16 cellular contexts compared by ENCODE assay signal in genomic region chr5:37567566-37567965, GRCh38.
"Had no signal": no experiment of that assay in that cellular context is flagged by ENCODE, and none has a peak within 500 bp of the region (broad histone marks: within the 10 kb centered on the region; RNA-seq: fewer than 3 reads in every experiment).

No MANE protein-coding gene starts in this region.

- DNase-seq: dorsolateral prefrontal cortex; effector CD4-positive, alpha-beta T cell; left ventricle myocardium superior; lower lobe of right lung; naive thymus-derived CD4-positive, alpha-beta T cell; stimulated activated CD4-positive, alpha-beta T cell treated with anti-CD3 and anti-CD28 coated beads, Interleukin-4, amount 100 ng/mL, for 4 hours; stimulated activated naive B cell treated with anti-CD40 and anti-IgM and Interleukin-4, amounts not matched to agents 10 μg/mL and 1 μg/mL and 100 μg/mL, for 72 hours; trophoblast cell had no signal

- H3K27ac ChIP-seq: dorsolateral prefrontal cortex, lower lobe of right lung, neural progenitor cell, parathyroid adenoma, right atrium auricular region, thoracic aorta had no signal

- H3K4me1 ChIP-seq: lower lobe of right lung, neural progenitor cell, parathyroid adenoma, right atrium auricular region had no signal

- H3K4me3 ChIP-seq: dorsolateral prefrontal cortex, lower lobe of right lung, neural progenitor cell, right atrium auricular region, thoracic aorta had no signal

- FAIRE-seq: colon, frontal cortex, keratinocyte had no signal

- H3K36me3 ChIP-seq: lower lobe of right lung, neural progenitor cell, right atrium auricular region, thoracic aorta had no signal

- H3K9me3 ChIP-seq: lower lobe of right lung, right atrium auricular region, thoracic aorta had no signal

- H3K27me3 ChIP-seq: dorsolateral prefrontal cortex, neural progenitor cell, right atrium auricular region had no signal

- ATAC-seq: left ventricle myocardium superior; naive thymus-derived CD4-positive, alpha-beta T cell; sciatic nerve; stimulated activated naive B cell treated with anti-CD40 and anti-IgM and Interleukin-4, amounts not matched to agents 10 μg/mL and 1 μg/mL and 100 μg/mL, for 72 hours had no signal
